9 cellular contexts compared by ENCODE assay signal in genomic region chr17:9987779-9988585, GRCh38.
A peak's percentile ranks its signal among the peaks of the same experiment; 100 is the strongest.
DNase-seq lines count a peak whose midpoint lies in the region; ATAC-seq, FAIRE-seq and TF ChIP-seq lines count a peak whose summit lies in the region.
"Had no signal": no experiment of that assay in that cellular context is flagged by ENCODE, and none has a peak within 500 bp of the region (broad histone marks: within the 10 kb centered on the region; RNA-seq: fewer than 3 reads in every experiment).

No MANE protein-coding gene starts in this region.

- no peak for DNase-seq in AG09309 (ENCODE audit: low read depth)
- DNase-seq in GM18507 (ENCODE audit: extremely low spot score, insufficient read length, low read depth) = peak; percentile 36
- DNase-seq in RCC 7860 (ENCODE audit: low spot score) = peak; percentile 25
- DNase-seq in choroid plexus epithelial cell (ENCODE audit: low read depth) = peak; percentile 31
- peak; percentile 56 for DNase-seq in mesenchymal stem cell
- DNase-seq in T-helper 17 cell = no peak
- DNase-seq in dedifferentiated amniotic fluid mesenchymal stem cell (ENCODE audit: extremely low spot score) = no peak

- no peak overlapping the region for H2AK5ac ChIP-seq in mesenchymal stem cell (ENCODE audit: low read length, severe bottlenecking)

- H3K4me3 Mint-ChIP-seq in T-helper 17 cell = no peak overlapping the region

- no peak overlapping the region for H3K4me3 ChIP-seq in AG09309 (ENCODE audit: control insufficient read depth, low read depth, low read length)
- H3K4me3 ChIP-seq in choroid plexus epithelial cell (ENCODE audit: low read depth, low read length) = no peak overlapping the region
- H3K4me3 ChIP-seq in mesenchymal stem cell (ENCODE audit: insufficient read depth in 1 of 2, low read depth in 1 of 2, low read length in 2 of 2) = no peak overlapping the region

- no peaks in the 10 kb centered on the region for H3K36me3 ChIP-seq in mesenchymal stem cell (ENCODE audit: control insufficient read depth in 1 of 2, insufficient read depth in 2 of 2, low read depth in 1 of 2, low read length in 2 of 2)

- no peaks in the 10 kb centered on the region for H3K36me3 Mint-ChIP-seq in T-helper 17 cell (ENCODE audit: low read depth)

- H2BK15ac ChIP-seq in mesenchymal stem cell (ENCODE audit: low read depth, poor library complexity, severe bottlenecking) = no peak overlapping the region

- no peak overlapping the region for H2AFZ ChIP-seq in mesenchymal stem cell (ENCODE audit: low read depth, low read length)

- FAIRE-seq in GM18507 (lab: Jason Lieb, UNC) (peak; percentile 78), RCC 7860 (lab: Jason Lieb, UNC) (no peak)
- FAIRE-seq: endometrium had no signal

- H4K8ac ChIP-seq in mesenchymal stem cell (ENCODE audit: low read length) = no peak overlapping the region

- H2BK5ac ChIP-seq in mesenchymal stem cell (ENCODE audit: low read depth, low read length, poor library complexity, severe bottlenecking) = no peak overlapping the region

- H3K27me3 Mint-ChIP-seq in T-helper 17 cell = peaks cover 16% of the 10 kb centered on the region

- no peak overlapping the region for H3K27ac Mint-ChIP-seq in T-helper 17 cell

- H4K91ac ChIP-seq in mesenchymal stem cell (ENCODE audit: low read length) = no peak overlapping the region

- H3K4me1 ChIP-seq in mesenchymal stem cell (ENCODE audit: control insufficient read depth, insufficient read depth, low read depth, low read length) = peaks cover 1% of the 10 kb centered on the region

- H3K4me2 ChIP-seq in mesenchymal stem cell (ENCODE audit: low read length, poor library complexity, severe bottlenecking) = no peak overlapping the region

- no peak for ATAC-seq in HG02588 (IDR thresholded peaks at IDR 0.05; ENCODE audit: unreplicated experiment)
- ATAC-seq in T-helper 17 cell = no peak

- peaks cover 3% of the 10 kb centered on the region for H3K9me3 ChIP-seq in mesenchymal stem cell (ENCODE audit: control insufficient read depth, low read length)
- H3K9me3 ChIP-seq in T-helper 17 cell (ENCODE audit: control insufficient read depth, low read length, poor library complexity, severe bottlenecking) = no peaks in the 10 kb centered on the region

- H3K14ac ChIP-seq in mesenchymal stem cell (ENCODE audit: low read length in 2 of 2) = no peak overlapping the region

- no peak overlapping the region for H2BK12ac ChIP-seq in mesenchymal stem cell (ENCODE audit: low read length in 2 of 2)

- no peak overlapping the region for H3K9ac ChIP-seq in mesenchymal stem cell (ENCODE audit: low read length)

- H3K27ac ChIP-seq in mesenchymal stem cell (ENCODE audit: low read length, poor library complexity, severe bottlenecking) = no peak overlapping the region

- no peaks in the 10 kb centered on the region for H3K27me3 ChIP-seq in mesenchymal stem cell (ENCODE audit: control insufficient read depth in 1 of 2, insufficient read depth in 1 of 2, low read length in 2 of 2)

- H3K23ac ChIP-seq in mesenchymal stem cell (ENCODE audit: low read length in 2 of 2) = peak overlapping the region in 1 of 2 experiments; percentile 31

- H2BK120ac ChIP-seq in mesenchymal stem cell (ENCODE audit: low read depth, low read length) = no peak overlapping the region

- H3K18ac ChIP-seq in mesenchymal stem cell (ENCODE audit: low read depth in 1 of 2, low read length in 2 of 2) = no peak overlapping the region

- peaks cover 7% of the 10 kb centered on the region for H3K79me1 ChIP-seq in mesenchymal stem cell (replicated peaks; ENCODE audit: low read length, poor library complexity, severe bottlenecking)

- no peak overlapping the region for H3K4ac ChIP-seq in mesenchymal stem cell (ENCODE audit: low read depth in 1 of 2, low read length in 2 of 2)

- peaks cover 2% of the 10 kb centered on the region for H3K4me1 Mint-ChIP-seq in T-helper 17 cell

- 64% methylated on average over 6 of the region's 7 CpGs for WGBS in mesenchymal stem cell

- TF ChIP-seq CTCF in AG09309 (IDR thresholded peaks at IDR 0.05; ENCODE audit: control insufficient read depth, insufficient read depth, low read depth, low read length, missing control alignments) (peak; percentile 69), choroid plexus epithelial cell (conservative IDR thresholded peaks at IDR 0.05; ENCODE audit: low read depth, low read length) (peak; percentile 79)

Comparison
In these comparisons a context has a peak if more than half of its experiments do, and no peak if none do; other contexts are left out.
1. DNase-seq: peak in GM18507 (single experiment), RCC 7860 (single experiment), choroid plexus epithelial cell (single experiment) and mesenchymal stem cell (single experiment); none in AG09309 (single experiment), T-helper 17 cell (0 of 3) and dedifferentiated amniotic fluid mesenchymal stem cell (single experiment).